9 cellular contexts compared by ENCODE assay signal in the genomic region with DNA sequence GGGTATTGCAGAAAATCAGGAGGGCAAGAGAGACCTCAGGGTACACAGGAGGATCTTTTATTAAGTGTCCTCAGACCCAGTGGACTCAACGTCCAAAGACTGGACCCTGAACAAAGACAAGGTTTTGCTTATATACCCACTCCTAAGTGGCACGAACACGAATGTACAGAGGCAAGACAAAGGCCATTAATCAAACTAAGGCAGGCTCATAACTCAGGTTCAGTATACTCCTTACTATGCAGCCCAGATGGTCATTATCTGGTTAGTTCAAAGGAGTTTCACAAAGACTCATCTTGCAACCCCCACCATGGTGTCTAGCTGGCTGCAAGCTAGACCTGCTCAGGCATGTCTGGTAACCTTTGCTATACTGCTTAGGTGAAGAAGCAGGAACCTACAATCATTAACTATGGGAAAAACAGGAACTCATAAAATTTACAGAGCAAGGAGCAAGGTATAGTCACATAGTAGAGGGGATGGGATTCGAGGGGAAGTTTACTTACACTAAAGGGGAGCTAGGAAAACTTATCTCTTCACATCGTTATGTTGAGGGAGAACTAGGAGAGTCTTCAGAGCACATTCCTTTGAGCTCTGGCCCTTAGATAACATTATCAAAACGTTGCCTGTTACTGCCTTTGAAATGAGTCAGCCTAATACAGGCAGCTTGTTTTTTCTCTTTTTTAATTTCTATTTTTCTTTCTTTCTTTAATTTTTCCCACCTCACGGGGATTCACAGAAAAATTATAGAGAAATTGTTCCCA. TPM values are rescaled to one million over a fixed set of nuclear protein-coding genes. Genes with fewer than 3 reads are reported as not detected.
DNase-seq lines count a peak whose midpoint lies in the region; ATAC-seq lines count a peak whose summit lies in the region.
"Had no signal": no experiment of that assay in that cellular context is flagged by ENCODE, and none has a peak within 500 bp of the region (broad histone marks: within the 10 kb centered on the region; RNA-seq: fewer than 3 reads in every experiment).

No MANE protein-coding gene starts in this region.

- peak; percentile 73 for DNase-seq in epithelial cell of prostate (ENCODE audit: low read depth, low spot score)
- no peak for DNase-seq in globus pallidus (ENCODE audit: low spot score)
- no peak for DNase-seq in ureter (ENCODE audit: low spot score)
- DNase-seq in activated naive CD8-positive, alpha-beta T cell treated with anti-CD3 and anti-CD28 coated beads for 36 hours, result no peak
- no peak for DNase-seq in NCI-H2029 treated with DMSO at 0.1 percent for 48 hours (lab: John Stamatoyannopoulos, UW)
- DNase-seq: activated CD8-positive, alpha-beta memory T cell treated with anti-CD3 and anti-CD28 coated beads for 24 hours had no signal

- H3K27ac ChIP-seq in epithelial cell of prostate, result peak overlapping the region; percentile 95

- ATAC-seq in GM18499 (IDR thresholded peaks at IDR 0.05; ENCODE audit: insufficient read depth, unreplicated experiment) (peak; percentile 96), GM21447 (IDR thresholded peaks at IDR 0.05; ENCODE audit: unreplicated experiment) (peak; percentile 94), HG03159 (IDR thresholded peaks at IDR 0.05; ENCODE audit: unreplicated experiment) (peak; percentile 89)

- no peak overlapping the region for H3K4me3 Mint-ChIP-seq in activated naive CD8-positive, alpha-beta T cell treated with anti-CD3 and anti-CD28 coated beads for 36 hours

- H3K27ac Mint-ChIP-seq in activated naive CD8-positive, alpha-beta T cell treated with anti-CD3 and anti-CD28 coated beads for 36 hours, result no peak overlapping the region

- peaks cover 1% of the 10 kb centered on the region for H3K4me1 Mint-ChIP-seq in activated naive CD8-positive, alpha-beta T cell treated with anti-CD3 and anti-CD28 coated beads for 36 hours

- H3K36me3 Mint-ChIP-seq in activated naive CD8-positive, alpha-beta T cell treated with anti-CD3 and anti-CD28 coated beads for 36 hours, result no peaks in the 10 kb centered on the region

- peaks cover 27% of the 10 kb centered on the region for H3K27me3 Mint-ChIP-seq in activated naive CD8-positive, alpha-beta T cell treated with anti-CD3 and anti-CD28 coated beads for 36 hours

- peaks cover 6% of the 10 kb centered on the region for H3K9me3 Mint-ChIP-seq in activated naive CD8-positive, alpha-beta T cell treated with anti-CD3 and anti-CD28 coated beads for 36 hours

RNA-seq across cellular contexts. Expression of a gene that starts 33.9 kb away (rescaled TPM):
- total RNA-seq in ureter, result 12.2 TPM
- under 1 TPM in 1 of 2 experiments, not detected in 1; 0.10 TPM for total RNA-seq in activated naive CD8-positive, alpha-beta T cell treated with anti-CD3 and anti-CD28 coated beads for 36 hours

Comparison
In these comparisons a context has a peak if more than half of its experiments do, and no peak if none do; other contexts are left out.
1. RNA of a gene that starts 33.9 kb away (total RNA-seq): 12.2 TPM in ureter (single experiment); 0.10 TPM in activated naive CD8-positive, alpha-beta T cell treated with anti-CD3 and anti-CD28 coated beads for 36 hours; every median in the first group is over 10 times any median in the second.
2. Peak in every context shown above with its lines, with median percentiles within 50 percentile points of each other: ATAC-seq.